Comparison of ENCODE assay signal across 16 cellular contexts in genomic region chr21:42578034-42578433, GRCh38.
DNase-seq lines count a peak whose midpoint lies in the region; ATAC-seq and TF ChIP-seq lines count a peak whose summit lies in the region.
"Had no signal": no experiment of that assay in that cellular context is flagged by ENCODE, and none has a peak within 500 bp of the region (broad histone marks: within the 10 kb centered on the region; RNA-seq: fewer than 3 reads in every experiment).

No MANE protein-coding gene starts in this region.

- DNase-seq in CD14-positive monocyte (ENCODE audit: low spot score), result peak; percentile 27
- DNase-seq in RWPE2 (ENCODE audit: low spot score), result peak; percentile 19
- peak; percentile 33 for DNase-seq in lower lobe of right lung
- DNase-seq in stimulated activated naive B cell treated with anti-CD40 and anti-IgM and Interleukin-4, amounts not matched to agents 10 μg/mL and 1 μg/mL and 100 μg/mL, for 72 hours, result no peak
- DNase-seq in endothelial cell (ENCODE audit: low spot score), result no peak
- DNase-seq in HEK293T (ENCODE audit: extremely low spot score), result no peak
- DNase-seq: H7, NCI-H1417 treated with DMSO at 0.1 percent for 48 hours, NCI-H1930, NCI-H226, NCI-H524, NCI-H82, RPMI8226 had no signal

- intact Hi-C loops in CD14-positive monocyte (cut with micrococcal nuclease), result no loop called here
- intact Hi-C loops in lower lobe of right lung (cut with DNase I), result no loop called here

- 0 out of 2 replicates have a peak, but pooled peaks cover 3% of the 10 kb centered on the region for H3K36me3 ChIP-seq in RWPE2 (ENCODE audit: low read depth)
- H3K36me3 ChIP-seq in lower lobe of right lung, result peaks cover 8% of the 10 kb centered on the region

- H3K9me3 Mint-ChIP-seq in CD14-positive monocyte (peaks cover 5 to 16% (median 10%) of the 10 kb centered on the region in 7 donors), endothelial cell (ENCODE audit: unreplicated experiment) (no peaks in the 10 kb centered on the region)
- peaks cover 11 to 16% of the 10 kb centered on the region in 2 donors for H3K9me3 Mint-ChIP-seq in stimulated activated naive B cell treated with anti-CD40 and anti-IgM and Interleukin-4, amounts not matched to agents 10 μg/mL and 1 μg/mL and 100 μg/mL, for 72 hours

- H3K4me3 Mint-ChIP-seq in CD14-positive monocyte (no peak overlapping the region), endothelial cell (ENCODE audit: unreplicated experiment) (no peak overlapping the region)
- no peak overlapping the region for H3K4me3 Mint-ChIP-seq in stimulated activated naive B cell treated with anti-CD40 and anti-IgM and Interleukin-4, amounts not matched to agents 10 μg/mL and 1 μg/mL and 100 μg/mL, for 72 hours

- H3K36me3 Mint-ChIP-seq in CD14-positive monocyte (peaks cover 33 to 36% of the 10 kb centered on the region in 2 donors), endothelial cell (ENCODE audit: low read depth, unreplicated experiment) (peaks cover 14% of the 10 kb centered on the region)
- peaks cover 42 to 50% of the 10 kb centered on the region in 2 donors for H3K36me3 Mint-ChIP-seq in stimulated activated naive B cell treated with anti-CD40 and anti-IgM and Interleukin-4, amounts not matched to agents 10 μg/mL and 1 μg/mL and 100 μg/mL, for 72 hours

- TF ChIP-seq CTCF in CD14-positive monocyte (IDR thresholded peaks at IDR 0.05) (no peak), RWPE2 (IDR thresholded peaks at IDR 0.05; ENCODE audit: poor library complexity, severe bottlenecking) (no peak), lower lobe of right lung (IDR thresholded peaks at IDR 0.05) (no peak), endothelial cell (IDR thresholded peaks at IDR 0.05; ENCODE audit: unreplicated experiment) (no peak)

- H3K27me3 Mint-ChIP-seq in CD14-positive monocyte (ENCODE audit: low read depth in 3 of 3) (no peaks in the 10 kb centered on the region), endothelial cell (ENCODE audit: unreplicated experiment) (peaks cover 3% of the 10 kb centered on the region)
- no peaks in the 10 kb centered on the region for H3K27me3 Mint-ChIP-seq in stimulated activated naive B cell treated with anti-CD40 and anti-IgM and Interleukin-4, amounts not matched to agents 10 μg/mL and 1 μg/mL and 100 μg/mL, for 72 hours

- H3K27ac ChIP-seq in RWPE2 (ENCODE audit: poor library complexity, severe bottlenecking) (no peak overlapping the region), lower lobe of right lung (no peak overlapping the region)
- H3K27ac ChIP-seq: C4-2B, HL-60 had no signal

- no peak overlapping the region for H3K4me3 ChIP-seq in RWPE2 (ENCODE audit: severe bottlenecking)
- H3K4me3 ChIP-seq in lower lobe of right lung, result no peak overlapping the region

- H3K9me3 ChIP-seq in RWPE2 (ENCODE audit: severe bottlenecking), result peaks cover 5% of the 10 kb centered on the region
- H3K9me3 ChIP-seq in lower lobe of right lung, result no peaks in the 10 kb centered on the region

- H3K27me3 ChIP-seq in RWPE2 (ENCODE audit: insufficient read depth, poor library complexity, severe bottlenecking) (no peaks in the 10 kb centered on the region), lower lobe of right lung (ENCODE audit: low read depth) (no peaks in the 10 kb centered on the region)

- ATAC-seq in RWPE2 (ENCODE audit: low read depth), result no peak
- no peak for ATAC-seq in lower lobe of right lung
- no peak for ATAC-seq in stimulated activated naive B cell treated with anti-CD40 and anti-IgM and Interleukin-4, amounts not matched to agents 10 μg/mL and 1 μg/mL and 100 μg/mL, for 72 hours (replicated peaks)
- no peak for ATAC-seq in HG02938 (IDR thresholded peaks at IDR 0.05; ENCODE audit: unreplicated experiment)

- H3K27ac Mint-ChIP-seq in CD14-positive monocyte, result no peak overlapping the region
- peak overlapping the region; percentile 63 for H3K27ac Mint-ChIP-seq in stimulated activated naive B cell treated with anti-CD40 and anti-IgM and Interleukin-4, amounts not matched to agents 10 μg/mL and 1 μg/mL and 100 μg/mL, for 72 hours
- no peak overlapping the region for H3K27ac Mint-ChIP-seq in endothelial cell (ENCODE audit: unreplicated experiment)

- CTCF ChIA-PET in HEK293T (lab: Yijun Ruan, JAX), result interaction anchor here (0.6 kb wide), 1 partner anchor 20 kb away, joined by 3 read pairs; no protein-coding TSS in a partner anchor

- H3K4me1 ChIP-seq in RWPE2 (ENCODE audit: insufficient read depth, poor library complexity, severe bottlenecking) (no peaks in the 10 kb centered on the region), lower lobe of right lung (no peaks in the 10 kb centered on the region)

- POLR2A ChIA-PET in HEK293T (lab: Yijun Ruan, JAX), result no interaction called here

- H3K4me1 Mint-ChIP-seq in CD14-positive monocyte, result no peaks in the 10 kb centered on the region
- no peaks in the 10 kb centered on the region for H3K4me1 Mint-ChIP-seq in stimulated activated naive B cell treated with anti-CD40 and anti-IgM and Interleukin-4, amounts not matched to agents 10 μg/mL and 1 μg/mL and 100 μg/mL, for 72 hours
- H3K4me1 Mint-ChIP-seq in endothelial cell (ENCODE audit: unreplicated experiment), result no peaks in the 10 kb centered on the region

TF ChIP-seq in HEK293T, 16 proteins besides CTCF, POLR2A, EP300 and RAD21:
- TF ChIP-seq FOXA1 (IDR thresholded peaks at IDR 0.05), result no peak
- no peak for TF ChIP-seq ELF4 (IDR thresholded peaks at IDR 0.05)
- no peak for TF ChIP-seq FOXK2 (IDR thresholded peaks at IDR 0.05)
- TF ChIP-seq TARDBP (IDR thresholded peaks at IDR 0.05), result no peak
- no peak for TF ChIP-seq ZNF384 (IDR thresholded peaks at IDR 0.05)
- no peak for TF ChIP-seq CTBP1 (IDR thresholded peaks at IDR 0.05; ENCODE audit: borderline replicate concordance)
- TF ChIP-seq L3MBTL2 (conservative IDR thresholded peaks at IDR 0.05), result no peak
- no peak for TF ChIP-seq SUZ12 (IDR thresholded peaks at IDR 0.05)
- no peak for TF ChIP-seq HDGF (IDR thresholded peaks at IDR 0.05; ENCODE audit: borderline replicate concordance)
- no peak for TF ChIP-seq PKNOX1 (IDR thresholded peaks at IDR 0.05)
- no peak for TF ChIP-seq ARNT (IDR thresholded peaks at IDR 0.05)
- TF ChIP-seq BHLHE40 (IDR thresholded peaks at IDR 0.05; ENCODE audit: borderline replicate concordance), result no peak
- no peak for TF ChIP-seq NFRKB (IDR thresholded peaks at IDR 0.05)
- no peak for TF ChIP-seq SP1 (IDR thresholded peaks at IDR 0.05)
- no peak for TF ChIP-seq LEF1 (IDR thresholded peaks at IDR 0.05; ENCODE audit: borderline replicate concordance)
- TF ChIP-seq FOXM1 (IDR thresholded peaks at IDR 0.05; ENCODE audit: borderline replicate concordance), result no peak

Comparison
In these comparisons a context has a peak if more than half of its experiments do, and no peak if none do; other contexts are left out.
1. DNase-seq: peak in CD14-positive monocyte (single experiment), RWPE2 (single experiment) and lower lobe of right lung (single experiment); none in stimulated activated naive B cell treated with anti-CD40 and anti-IgM and Interleukin-4, amounts not matched to agents 10 μg/mL and 1 μg/mL and 100 μg/mL, for 72 hours (single experiment), endothelial cell (single experiment) and HEK293T (single experiment).